Comparison of ENCODE assay signal across 27 cellular contexts in genomic region chr2:7709907-7710306, GRCh38.
DNase-seq lines count a peak whose midpoint lies in the region; ATAC-seq, FAIRE-seq and TF ChIP-seq lines count a peak whose summit lies in the region.
"Had no signal": no experiment of that assay in that cellular context is flagged by ENCODE, and none has a peak within 500 bp of the region (broad histone marks: within the 10 kb centered on the region; RNA-seq: fewer than 3 reads in every experiment).

No MANE protein-coding gene starts in this region.

- no peak overlapping the region for H3K27ac Mint-ChIP-seq in H9
- H3K27ac Mint-ChIP-seq: dendritic cell treated with granulocyte-macrophage colony-stimulating factor and Interleukin-4, amounts not matched to agents 40 ng/mL and 50 ng/mL, for 4 days; stimulated activated naive CD8-positive, alpha-beta T cell treated with anti-CD3 and anti-CD28 coated beads, Interleukin-15, Interleukin-2, amounts not matched to agents 100 ng/mL and 50 ng/mL, for 24 hours had no signal

- H4K91ac ChIP-seq in H9 (ENCODE audit: insufficient read length, low read depth, low read length), result no peak overlapping the region

- H3K56ac ChIP-seq in H9 (ENCODE audit: insufficient read length, low read depth, low read length), result no peak overlapping the region

- peaks cover 5 to 9% of the 10 kb centered on the region in 2 experiments for H3K4me1 Mint-ChIP-seq in H9

- H4K8ac ChIP-seq in H9 (replicated peaks; ENCODE audit: insufficient read length, low read depth, low read length), result no peak overlapping the region

- no peak overlapping the region for H2BK120ac ChIP-seq in H9 (ENCODE audit: low read depth, low read length, poor library complexity, severe bottlenecking)

- no peak overlapping the region for H2BK12ac ChIP-seq in H9 (ENCODE audit: insufficient read length, low read depth, low read length)

- no peaks in the 10 kb centered on the region for H3K9me3 ChIP-seq in H9 (ENCODE audit: control insufficient read depth, low read depth, low read length)
- H3K9me3 ChIP-seq: BE2C, prostate gland had no signal

- no peaks in the 10 kb centered on the region for H3K79me1 ChIP-seq in H9 (ENCODE audit: insufficient read depth, low read depth, low read length, poor library complexity, severe bottlenecking)

- H3K4me3 ChIP-seq in HFF-Myc (replicated peaks; ENCODE audit: low read depth, low read length), result no peak overlapping the region
- no peak overlapping the region for H3K4me3 ChIP-seq in bronchial epithelial cell (ENCODE audit: low read depth, low read length)
- H3K4me3 ChIP-seq: hepatocyte, prostate gland, SK-N-MC had no signal

- no peak overlapping the region for H3K14ac ChIP-seq in H9 (ENCODE audit: insufficient read depth, low read length)

- WGBS in H9 (ENCODE audit: extremely low coverage, insufficient read length, low lambda C conversion rate), result no CpG with 5 or more reads among the region's 5 CpGs

- H3K9me3 Mint-ChIP-seq in H9, result peaks cover 5 to 6% of the 10 kb centered on the region in 2 experiments; a peak in 4 of 5 replicates
- H3K9me3 Mint-ChIP-seq: dendritic cell treated with granulocyte-macrophage colony-stimulating factor and Interleukin-4, amounts not matched to agents 40 ng/mL and 50 ng/mL, for 4 days; stimulated activated naive CD8-positive, alpha-beta T cell treated with anti-CD3 and anti-CD28 coated beads, Interleukin-15, Interleukin-2, amounts not matched to agents 100 ng/mL and 50 ng/mL, for 24 hours had no signal

- no peak for ATAC-seq in GM21526 (IDR thresholded peaks at IDR 0.05; ENCODE audit: low FRiP score, unreplicated experiment)

- H2BK5ac ChIP-seq in H9 (ENCODE audit: insufficient read length, low read length), result no peak overlapping the region

- no peak overlapping the region for H3K27ac ChIP-seq in H9 (ENCODE audit: insufficient read length, low read depth, low read length)
- H3K27ac ChIP-seq: hepatocyte, HL-60, prostate gland, RWPE1, SK-N-MC, WERI-Rb-1 had no signal

- no peaks in the 10 kb centered on the region for H3K79me2 ChIP-seq in H9 (ENCODE audit: insufficient read depth, low read length)
- H3K79me2 ChIP-seq: hepatocyte had no signal

- TF ChIP-seq CTCF in HFF-Myc (IDR thresholded peaks at IDR 0.05; ENCODE audit: low read depth, low read length, missing control alignments) (no peak), bronchial epithelial cell (IDR thresholded peaks at IDR 0.05; ENCODE audit: insufficient read depth, low read length, severe bottlenecking) (no peak), H9 (conservative IDR thresholded peaks at IDR 0.05) (no peak)

- no peak overlapping the region for H3K4ac ChIP-seq in H9 (ENCODE audit: low read depth, low read length)

- H3K9ac ChIP-seq in H9 (ENCODE audit: extremely low read depth, insufficient read length, low read length), result no peak overlapping the region

- FAIRE-seq in bronchial epithelial cell (lab: Jason Lieb, UNC), result peak; percentile 83
- FAIRE-seq: endothelial cell of umbilical vein had no signal

- H3K27me3 ChIP-seq in bronchial epithelial cell (ENCODE audit: control insufficient read depth, insufficient read depth, low read length) (no peaks in the 10 kb centered on the region), H9 (ENCODE audit: insufficient read depth, low read length) (no peaks in the 10 kb centered on the region)
- H3K27me3 ChIP-seq: BE2C, hepatocyte had no signal

- H3K23me2 ChIP-seq in H9 (ENCODE audit: insufficient read length, low read depth, low read length, poor library complexity, severe bottlenecking), result no peaks in the 10 kb centered on the region

- no peak overlapping the region for H2AFZ ChIP-seq in H9 (ENCODE audit: low read length)
- H2AFZ ChIP-seq: hepatocyte had no signal

- H3K27me3 Mint-ChIP-seq in H9 (ENCODE audit: low read depth), result peaks cover 5% of the 10 kb centered on the region
- H3K27me3 Mint-ChIP-seq: stimulated activated naive CD8-positive, alpha-beta T cell treated with anti-CD3 and anti-CD28 coated beads, Interleukin-15, Interleukin-2, amounts not matched to agents 100 ng/mL and 50 ng/mL, for 24 hours had no signal

- no peak overlapping the region for H3K4me3 Mint-ChIP-seq in H9
- H3K4me3 Mint-ChIP-seq: dendritic cell treated with granulocyte-macrophage colony-stimulating factor and Interleukin-4, amounts not matched to agents 40 ng/mL and 50 ng/mL, for 4 days; stimulated activated naive CD8-positive, alpha-beta T cell treated with anti-CD3 and anti-CD28 coated beads, Interleukin-15, Interleukin-2, amounts not matched to agents 100 ng/mL and 50 ng/mL, for 24 hours had no signal

- no peak overlapping the region for H2BK15ac ChIP-seq in H9 (ENCODE audit: low read depth, low read length)

- no peaks in the 10 kb centered on the region for H3K36me3 ChIP-seq in bronchial epithelial cell (ENCODE audit: control insufficient read depth, insufficient read depth, low read length)
- H3K36me3 ChIP-seq: BE2C, prostate gland, WERI-Rb-1 had no signal

- peaks cover 0 to 1% (median 0%) of the 10 kb centered on the region in 3 experiments; a peak in 2 of 7 replicates for H3K36me3 Mint-ChIP-seq in H9 (ENCODE audit: insufficient read depth in 1 of 3, low read depth in 3 of 3)

- no peak overlapping the region for H3K18ac ChIP-seq in H9 (ENCODE audit: insufficient read length, low read depth, low read length)

- no peaks in the 10 kb centered on the region for H3K4me1 ChIP-seq in H9 (ENCODE audit: insufficient read depth, low read length)
- H3K4me1 ChIP-seq: BE2C, prostate gland had no signal

- H3T11ph ChIP-seq in H9 (ENCODE audit: low read length), result no peak overlapping the region

- no peak overlapping the region for H4K5ac ChIP-seq in H9 (ENCODE audit: insufficient read length, low read depth, low read length)

- DNase-seq in EH (ENCODE audit: low read depth) (peak; percentile 59), HFF-Myc (ENCODE audit: extremely low read depth, low read depth) (peak; percentile 45), bronchial epithelial cell (ENCODE audit: low read depth) (peak; percentile 28), occipital lobe (lab: John Stamatoyannopoulos, UW) (peak; percentile 63), NCI-H146 treated with DMSO at 0.1 percent for 48 hours (lab: John Stamatoyannopoulos, UW; ENCODE audit: unreplicated experiment) (no peak), H9 (no peak), RKO (ENCODE audit: low spot score) (no peak)
- DNase-seq: activated CD4-positive, alpha-beta T cell treated with anti-CD3 and anti-CD28 coated beads, Interleukin-2, amount 50 U/mL, for 4 hours; activated naive CD4-positive, alpha-beta T cell treated with Interleukin-2 at 50 U/mL for 16 hours; BE2C; caudate nucleus; foreskin melanocyte; H7; NCI-H1417; NCI-H526; stimulated activated CD4-positive, alpha-beta T cell treated with anti-CD3 and anti-CD28 coated beads, Interleukin-4, amount 100 ng/mL, for 1 hour; trophoblast cell; WERI-Rb-1 had no signal

- H3K23ac ChIP-seq in H9 (ENCODE audit: insufficient read length, low read depth, low read length), result no peak overlapping the region

- no peaks in the 10 kb centered on the region for H4K20me1 ChIP-seq in H9 (ENCODE audit: control insufficient read depth, insufficient read depth, insufficient read length)

- H3K4me2 ChIP-seq in H9 (ENCODE audit: insufficient read depth, insufficient read length, low read length), result no peak overlapping the region
- H3K4me2 ChIP-seq: hepatocyte had no signal

- H2AK5ac ChIP-seq in H9 (ENCODE audit: insufficient read length, low read length), result no peak overlapping the region

- H2BK20ac ChIP-seq in H9 (ENCODE audit: low read depth, low read length, poor library complexity, severe bottlenecking), result no peak overlapping the region

Comparison
In these comparisons a context has a peak if more than half of its experiments do, and no peak if none do; other contexts are left out.
1. DNase-seq: peak in EH (single experiment), HFF-Myc (single experiment), bronchial epithelial cell (single experiment) and occipital lobe (single experiment); none in NCI-H146 treated with DMSO at 0.1 percent for 48 hours (single experiment), H9 (single experiment) and RKO (single experiment).